ENCODE assay signal across 10 cellular contexts in genomic region chr19:11154683-11155047, GRCh38. TPM values are rescaled to one million over a fixed set of nuclear protein-coding genes. Genes with fewer than 3 reads are reported as not detected.
DNase-seq lines count a peak whose midpoint lies in the region; ATAC-seq and TF ChIP-seq lines count a peak whose summit lies in the region.
"Had no signal": no experiment of that assay in that cellular context is flagged by ENCODE, and none has a peak within 500 bp of the region (broad histone marks: within the 10 kb centered on the region; RNA-seq: fewer than 3 reads in every experiment).

No MANE protein-coding gene starts in this region.

- H4K20me1 ChIP-seq in GM23248 (ENCODE audit: insufficient read depth), result no peaks in the 10 kb centered on the region

- peak overlapping the region; percentile 94; the same call in 1 of the 2 replicates for H2AFZ ChIP-seq in GM23248

- ATAC-seq in HG02642 (IDR thresholded peaks at IDR 0.05; ENCODE audit: poor library complexity, unreplicated experiment), result no peak

- TF ChIP-seq CTCF in endothelial cell (IDR thresholded peaks at IDR 0.05; ENCODE audit: unreplicated experiment), result no peak
- no peak for TF ChIP-seq CTCF in progenitor cell of endocrine pancreas (IDR thresholded peaks at IDR 0.05; ENCODE audit: unreplicated experiment)
- TF ChIP-seq CTCF in lower leg skin (IDR thresholded peaks at IDR 0.05), result no peak

- H3K36me3 Mint-ChIP-seq in endothelial cell (ENCODE audit: low read depth, unreplicated experiment) (peaks cover 6% of the 10 kb centered on the region), progenitor cell of endocrine pancreas (ENCODE audit: insufficient read depth) (no peaks in the 10 kb centered on the region)

- no peaks in the 10 kb centered on the region for H3K27me3 ChIP-seq in GM23248 (replicated peaks; ENCODE audit: insufficient read depth)
- H3K27me3 ChIP-seq: upper lobe of right lung had no signal

- H3K27ac ChIP-seq in GM23248, result no peak overlapping the region
- H3K27ac ChIP-seq: epithelial cell of prostate had no signal

- no peaks in the 10 kb centered on the region for H3K9me3 Mint-ChIP-seq in endothelial cell (ENCODE audit: unreplicated experiment)
- H3K9me3 Mint-ChIP-seq in progenitor cell of endocrine pancreas (ENCODE audit: low read depth), result no peaks in the 10 kb centered on the region

- in situ Hi-C loops in GM23248 (cut with MboI), result no loop called here

- peak overlapping the region; percentile 49 for H3K27ac Mint-ChIP-seq in endothelial cell (ENCODE audit: unreplicated experiment)
- H3K27ac Mint-ChIP-seq in progenitor cell of endocrine pancreas, result no peak overlapping the region

- WGBS in GM23248 (ENCODE audit: low coverage in 1 of 2, low lambda C conversion rate in 2 of 2, missing lambda C conversion rate in 2 of 2), 2 experiments, result 32 to 35% methylated on average over 6 of the region's 6 CpGs
- 42 to 51% methylated on average over 6 of the region's 6 CpGs for WGBS in lower leg skin, 2 donors

- H3K9me2 ChIP-seq in GM23248 (ENCODE audit: insufficient read depth), result no peaks in the 10 kb centered on the region

- peak overlapping the region; percentile 75 for H3K4me2 ChIP-seq in GM23248 (ENCODE audit: unreplicated experiment)

- no peaks in the 10 kb centered on the region for H3K9me3 ChIP-seq in GM23248 (ENCODE audit: low read depth)
- H3K9me3 ChIP-seq: upper lobe of right lung had no signal

- no peak for DNase-seq in GM23248
- DNase-seq in OCI-M1 (lab: John Stamatoyannopoulos, UW), result peak; percentile 56
- DNase-seq in endothelial cell (ENCODE audit: low spot score), result no peak
- DNase-seq in progenitor cell of endocrine pancreas (ENCODE audit: low spot score, unreplicated experiment), result no peak
- DNase-seq in stimulated activated CD4-positive, alpha-beta T cell treated with anti-CD3 and anti-CD28 coated beads, Interleukin-12 subunit alpha, Interleukin-12 subunit beta, amount 100 ng/mL, for 4 hours, result no peak
- no peak for DNase-seq in putamen (ENCODE audit: low spot score)
- no peak for DNase-seq in lower leg skin (ENCODE audit: low spot score in 2 of 2)
- DNase-seq: upper lobe of right lung had no signal

- peak overlapping the region; percentile 80 for H3K4me3 ChIP-seq in GM23248
- H3K4me3 ChIP-seq in lower leg skin (ENCODE audit: low read depth, poor library complexity, severe bottlenecking), result no peak overlapping the region

- peak overlapping the region; percentile 79 for H3K9ac ChIP-seq in GM23248

- peaks cover 12% of the 10 kb centered on the region for H3K4me1 Mint-ChIP-seq in endothelial cell (ENCODE audit: unreplicated experiment)
- peaks cover 5% of the 10 kb centered on the region for H3K4me1 Mint-ChIP-seq in progenitor cell of endocrine pancreas (ENCODE audit: low read depth)

- intact Hi-C loops in lower leg skin (cut with DNase I; ENCODE audit: low total_unique reads), result no loop called here

- no peak for TF ChIP-seq POLR2A in lower leg skin (IDR thresholded peaks at IDR 0.05)

- peaks cover 45% of the 10 kb centered on the region for H3K79me2 ChIP-seq in GM23248 (ENCODE audit: insufficient read depth)

- no peaks in the 10 kb centered on the region for H3K36me3 ChIP-seq in GM23248 (ENCODE audit: low read depth)
- H3K36me3 ChIP-seq: upper lobe of right lung had no signal

- H3K4me1 ChIP-seq in GM23248 (ENCODE audit: insufficient read depth), result peaks cover 15% of the 10 kb centered on the region

- H3F3A ChIP-seq in GM23248 (ENCODE audit: insufficient read depth), result peaks cover 18% of the 10 kb centered on the region

- H3K27me3 Mint-ChIP-seq in endothelial cell (ENCODE audit: unreplicated experiment) (peaks cover 9% of the 10 kb centered on the region), progenitor cell of endocrine pancreas (no peaks in the 10 kb centered on the region)

- H3K4me3 Mint-ChIP-seq in endothelial cell (ENCODE audit: unreplicated experiment) (peak overlapping the region; percentile 88), progenitor cell of endocrine pancreas (ENCODE audit: low read depth) (peak overlapping the region; percentile 87)

RNA-seq across cellular contexts. Expression of gene SPC24, which starts 0.9 kb away (rescaled TPM):
- 9.5 and 19.8 TPM in 2 replicates for total RNA-seq in GM23248 (2014; rRNA removed; shearing (Covaris generic))
- 14.8 and 16.2 TPM in 2 replicates for polyA plus RNA-seq in GM23248 (2016; fragmentation: Nextera tagmentation; extraction: Ambion mirVana)
- total RNA-seq in endothelial cell (ENCODE audit: unreplicated experiment), result 17.0 TPM
- total RNA-seq in progenitor cell of endocrine pancreas, result 22.8 and 24.3 TPM in 2 replicates
- 1 to 10 TPM in 2 of 4 donors, under 1 TPM in 2; 0.17 to 8.5 (median 0.82) TPM for total RNA-seq in lower leg skin

RNA-seq across cellular contexts. Expression of gene KANK2, which starts 42.7 kb away (rescaled TPM):
- total RNA-seq in GM23248 (2014; rRNA removed; shearing (Covaris generic)), result 215 and 278 TPM in 2 replicates
- polyA plus RNA-seq in GM23248 (2016; fragmentation: Nextera tagmentation; extraction: Ambion mirVana), result 76.3 and 77.1 TPM in 2 replicates
- total RNA-seq in endothelial cell (ENCODE audit: unreplicated experiment) (103 TPM), progenitor cell of endocrine pancreas (27.6 and 29.1 TPM in 2 replicates), lower leg skin (100 to 1,000 TPM in 1 of 4 donors, 10 to 100 TPM in 3; 28.7 to 117 (median 77.7) TPM)
